In the genomic region with DNA sequence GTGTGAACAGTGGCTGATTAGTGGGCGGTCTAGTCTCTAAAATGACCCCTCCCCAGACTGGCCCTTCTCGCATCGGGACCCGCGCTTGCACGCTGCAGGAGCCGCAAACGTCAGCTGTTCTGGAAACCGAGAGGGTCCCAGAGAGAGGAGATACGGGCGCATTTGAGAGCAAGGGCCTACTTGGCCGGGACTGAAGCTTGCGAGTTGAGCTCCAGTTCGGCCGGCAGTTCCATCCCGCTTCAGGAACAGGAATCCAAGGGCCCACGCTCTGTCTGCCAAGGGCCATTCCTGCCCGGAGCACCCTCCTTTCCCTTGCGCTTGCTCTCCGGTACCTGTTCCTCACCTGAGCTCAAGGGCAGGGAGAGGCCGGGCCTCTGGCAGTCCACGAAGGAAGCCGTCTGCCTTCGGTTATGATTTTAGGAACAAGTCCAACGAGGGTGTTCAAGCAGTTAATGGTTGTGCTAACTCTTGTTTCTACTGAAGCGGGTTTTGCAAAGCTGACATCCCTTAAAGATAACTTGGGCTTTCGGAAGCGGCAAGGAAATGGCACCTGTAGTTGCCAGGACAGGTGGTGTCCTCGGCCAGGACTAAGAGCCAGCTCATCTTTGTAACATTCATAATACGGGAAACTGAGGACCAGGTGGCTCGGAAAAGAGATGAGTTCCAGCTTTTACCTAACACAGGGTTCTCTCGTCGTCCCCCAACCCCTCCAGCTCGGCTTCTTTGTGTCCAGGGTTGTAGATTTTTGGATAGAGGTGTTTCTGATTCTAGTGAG, we compare ENCODE assay signal across 3 cellular contexts.
TF ChIP-seq lines count a peak whose summit lies in the region.

No MANE protein-coding gene starts in this region.

TF ChIP-seq in SK-N-SH, 30 proteins besides CTCF, POLR2A, EP300 and RAD21 (continued from another document):
- TF ChIP-seq, protein P1, sequence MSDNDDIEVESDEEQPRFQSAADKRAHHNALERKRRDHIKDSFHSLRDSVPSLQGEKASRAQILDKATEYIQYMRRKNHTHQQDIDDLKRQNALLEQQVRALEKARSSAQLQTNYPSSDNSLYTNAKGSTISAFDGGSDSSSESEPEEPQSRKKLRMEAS (IDR thresholded peaks at IDR 0.05; ENCODE audit: low read depth) = no peak

TF ChIP-seq in SK-N-SH treated with all-trans-retinoic acid at 6 μM for 48 hours, 23 proteins besides CTCF, POLR2A, EP300 and RAD21 (continued from another document):
- no peak for TF ChIP-seq ZFP30 (CRISPR knock-in tag; IDR thresholded peaks at IDR 0.05)
- no peak for TF ChIP-seq ZNF70 (CRISPR knock-in tag; IDR thresholded peaks at IDR 0.05)
- TF ChIP-seq, protein P2, sequence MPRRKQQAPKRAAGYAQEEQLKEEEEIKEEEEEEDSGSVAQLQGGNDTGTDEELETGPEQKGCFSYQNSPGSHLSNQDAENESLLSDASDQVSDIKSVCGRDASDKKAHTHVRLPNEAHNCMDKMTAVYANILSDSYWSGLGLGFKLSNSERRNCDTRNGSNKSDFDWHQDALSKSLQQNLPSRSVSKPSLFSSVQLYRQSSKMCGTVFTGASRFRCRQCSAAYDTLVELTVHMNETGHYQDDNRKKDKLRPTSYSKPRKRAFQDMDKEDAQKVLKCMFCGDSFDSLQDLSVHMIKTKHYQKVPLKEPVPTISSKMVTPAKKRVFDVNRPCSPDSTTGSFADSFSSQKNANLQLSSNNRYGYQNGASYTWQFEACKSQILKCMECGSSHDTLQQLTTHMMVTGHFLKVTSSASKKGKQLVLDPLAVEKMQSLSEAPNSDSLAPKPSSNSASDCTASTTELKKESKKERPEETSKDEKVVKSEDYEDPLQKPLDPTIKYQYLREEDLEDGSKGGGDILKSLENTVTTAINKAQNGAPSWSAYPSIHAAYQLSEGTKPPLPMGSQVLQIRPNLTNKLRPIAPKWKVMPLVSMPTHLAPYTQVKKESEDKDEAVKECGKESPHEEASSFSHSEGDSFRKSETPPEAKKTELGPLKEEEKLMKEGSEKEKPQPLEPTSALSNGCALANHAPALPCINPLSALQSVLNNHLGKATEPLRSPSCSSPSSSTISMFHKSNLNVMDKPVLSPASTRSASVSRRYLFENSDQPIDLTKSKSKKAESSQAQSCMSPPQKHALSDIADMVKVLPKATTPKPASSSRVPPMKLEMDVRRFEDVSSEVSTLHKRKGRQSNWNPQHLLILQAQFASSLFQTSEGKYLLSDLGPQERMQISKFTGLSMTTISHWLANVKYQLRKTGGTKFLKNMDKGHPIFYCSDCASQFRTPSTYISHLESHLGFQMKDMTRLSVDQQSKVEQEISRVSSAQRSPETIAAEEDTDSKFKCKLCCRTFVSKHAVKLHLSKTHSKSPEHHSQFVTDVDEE (CRISPR knock-in tag; IDR thresholded peaks at IDR 0.05) = no peak
- TF ChIP-seq, protein P3, sequence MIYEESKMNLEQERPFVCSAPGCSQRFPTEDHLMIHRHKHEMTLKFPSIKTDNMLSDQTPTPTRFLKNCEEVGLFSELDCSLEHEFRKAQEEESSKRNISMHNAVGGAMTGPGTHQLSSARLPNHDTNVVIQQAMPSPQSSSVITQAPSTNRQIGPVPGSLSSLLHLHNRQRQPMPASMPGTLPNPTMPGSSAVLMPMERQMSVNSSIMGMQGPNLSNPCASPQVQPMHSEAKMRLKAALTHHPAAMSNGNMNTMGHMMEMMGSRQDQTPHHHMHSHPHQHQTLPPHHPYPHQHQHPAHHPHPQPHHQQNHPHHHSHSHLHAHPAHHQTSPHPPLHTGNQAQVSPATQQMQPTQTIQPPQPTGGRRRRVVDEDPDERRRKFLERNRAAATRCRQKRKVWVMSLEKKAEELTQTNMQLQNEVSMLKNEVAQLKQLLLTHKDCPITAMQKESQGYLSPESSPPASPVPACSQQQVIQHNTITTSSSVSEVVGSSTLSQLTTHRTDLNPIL (CRISPR knock-in tag; IDR thresholded peaks at IDR 0.05; ENCODE audit: low read depth) = no peak
- TF ChIP-seq SNAI2 (CRISPR knock-in tag; IDR thresholded peaks at IDR 0.05) = no peak
- TF ChIP-seq PPARA (CRISPR knock-in tag; IDR thresholded peaks at IDR 0.05; ENCODE audit: borderline replicate concordance) = no peak
- TF ChIP-seq GLIS3 (CRISPR knock-in tag; IDR thresholded peaks at IDR 0.05) = no peak
- TF ChIP-seq, protein P4, sequence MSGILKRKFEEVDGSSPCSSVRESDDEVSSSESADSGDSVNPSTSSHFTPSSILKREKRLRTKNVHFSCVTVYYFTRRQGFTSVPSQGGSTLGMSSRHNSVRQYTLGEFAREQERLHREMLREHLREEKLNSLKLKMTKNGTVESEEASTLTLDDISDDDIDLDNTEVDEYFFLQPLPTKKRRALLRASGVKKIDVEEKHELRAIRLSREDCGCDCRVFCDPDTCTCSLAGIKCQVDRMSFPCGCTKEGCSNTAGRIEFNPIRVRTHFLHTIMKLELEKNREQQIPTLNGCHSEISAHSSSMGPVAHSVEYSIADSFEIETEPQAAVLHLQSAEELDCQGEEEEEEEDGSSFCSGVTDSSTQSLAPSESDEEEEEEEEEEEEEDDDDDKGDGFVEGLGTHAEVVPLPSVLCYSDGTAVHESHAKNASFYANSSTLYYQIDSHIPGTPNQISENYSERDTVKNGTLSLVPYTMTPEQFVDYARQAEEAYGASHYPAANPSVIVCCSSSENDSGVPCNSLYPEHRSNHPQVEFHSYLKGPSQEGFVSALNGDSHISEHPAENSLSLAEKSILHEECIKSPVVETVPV (CRISPR knock-in tag; IDR thresholded peaks at IDR 0.05) = no peak

TF ChIP-seq in neural cell, 6 proteins besides CTCF, POLR2A, EP300 and RAD21 (continued from another document):
- TF ChIP-seq, protein P5, sequence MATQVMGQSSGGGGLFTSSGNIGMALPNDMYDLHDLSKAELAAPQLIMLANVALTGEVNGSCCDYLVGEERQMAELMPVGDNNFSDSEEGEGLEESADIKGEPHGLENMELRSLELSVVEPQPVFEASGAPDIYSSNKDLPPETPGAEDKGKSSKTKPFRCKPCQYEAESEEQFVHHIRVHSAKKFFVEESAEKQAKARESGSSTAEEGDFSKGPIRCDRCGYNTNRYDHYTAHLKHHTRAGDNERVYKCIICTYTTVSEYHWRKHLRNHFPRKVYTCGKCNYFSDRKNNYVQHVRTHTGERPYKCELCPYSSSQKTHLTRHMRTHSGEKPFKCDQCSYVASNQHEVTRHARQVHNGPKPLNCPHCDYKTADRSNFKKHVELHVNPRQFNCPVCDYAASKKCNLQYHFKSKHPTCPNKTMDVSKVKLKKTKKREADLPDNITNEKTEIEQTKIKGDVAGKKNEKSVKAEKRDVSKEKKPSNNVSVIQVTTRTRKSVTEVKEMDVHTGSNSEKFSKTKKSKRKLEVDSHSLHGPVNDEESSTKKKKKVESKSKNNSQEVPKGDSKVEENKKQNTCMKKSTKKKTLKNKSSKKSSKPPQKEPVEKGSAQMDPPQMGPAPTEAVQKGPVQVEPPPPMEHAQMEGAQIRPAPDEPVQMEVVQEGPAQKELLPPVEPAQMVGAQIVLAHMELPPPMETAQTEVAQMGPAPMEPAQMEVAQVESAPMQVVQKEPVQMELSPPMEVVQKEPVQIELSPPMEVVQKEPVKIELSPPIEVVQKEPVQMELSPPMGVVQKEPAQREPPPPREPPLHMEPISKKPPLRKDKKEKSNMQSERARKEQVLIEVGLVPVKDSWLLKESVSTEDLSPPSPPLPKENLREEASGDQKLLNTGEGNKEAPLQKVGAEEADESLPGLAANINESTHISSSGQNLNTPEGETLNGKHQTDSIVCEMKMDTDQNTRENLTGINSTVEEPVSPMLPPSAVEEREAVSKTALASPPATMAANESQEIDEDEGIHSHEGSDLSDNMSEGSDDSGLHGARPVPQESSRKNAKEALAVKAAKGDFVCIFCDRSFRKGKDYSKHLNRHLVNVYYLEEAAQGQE (IDR thresholded peaks at IDR 0.05; ENCODE audit: borderline replicate concordance) = no peak
- TF ChIP-seq SMC3 (conservative IDR thresholded peaks at IDR 0.05; ENCODE audit: poor library complexity) (no peak), POLR2AphosphoS5 (IDR thresholded peaks at IDR 0.05) (no peak), EZH2 (IDR thresholded peaks at IDR 0.05; ENCODE audit: borderline replicate concordance, insufficient read depth, low read length, poor library complexity, severe bottlenecking) (no peak)
